Comparison of ENCODE assay signal across 8 cellular contexts in the genomic region with DNA sequence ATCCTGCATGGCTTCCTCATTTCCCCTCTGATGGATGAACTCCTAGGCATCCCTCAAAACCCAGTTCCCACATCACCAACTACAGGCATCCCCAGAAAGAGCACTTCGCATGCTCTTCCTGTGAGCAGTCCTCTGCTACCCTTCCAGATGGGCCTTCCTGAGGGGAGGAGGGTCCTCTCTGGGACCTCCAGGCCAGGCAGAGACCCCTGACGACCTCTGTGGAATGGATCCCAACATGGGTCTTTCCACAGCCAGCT. TPM values are rescaled to one million over a fixed set of nuclear protein-coding genes. Genes with fewer than 3 reads are reported as not detected.
DNase-seq lines count a peak whose midpoint lies in the region; ATAC-seq and TF ChIP-seq lines count a peak whose summit lies in the region.

No MANE protein-coding gene starts in this region.

- no peak for TF ChIP-seq EP300 in stomach (IDR thresholded peaks at IDR 0.05)

- peaks cover 34% of the 10 kb centered on the region for H3K4me1 Mint-ChIP-seq in activated CD4-positive, alpha-beta T cell treated with anti-CD3 and anti-CD28 coated beads for 36 hours
- H3K4me1 Mint-ChIP-seq in activated CD8-positive, alpha-beta T cell treated with anti-CD3 and anti-CD28 coated beads for 36 hours (ENCODE audit: low read depth) = peaks cover 29% of the 10 kb centered on the region

- H3K27ac Mint-ChIP-seq in activated CD4-positive, alpha-beta T cell treated with anti-CD3 and anti-CD28 coated beads for 36 hours = peak overlapping the region; percentile 20
- peak overlapping the region; percentile 81 for H3K27ac Mint-ChIP-seq in activated CD8-positive, alpha-beta T cell treated with anti-CD3 and anti-CD28 coated beads for 36 hours

- peaks cover 35% of the 10 kb centered on the region for H3K27me3 ChIP-seq in iPS-18a (ENCODE audit: control insufficient read depth, insufficient read depth, low read length)
- no peaks in the 10 kb centered on the region for H3K27me3 ChIP-seq in stomach

- H3K9ac ChIP-seq in iPS-18a (ENCODE audit: low read length) = no peak overlapping the region

- H3K9me3 ChIP-seq in iPS-18a (ENCODE audit: control insufficient read depth, low read depth, low read length) (no peaks in the 10 kb centered on the region), stomach (no peaks in the 10 kb centered on the region)

- H3K9me3 Mint-ChIP-seq in activated CD4-positive, alpha-beta T cell treated with anti-CD3 and anti-CD28 coated beads for 36 hours (ENCODE audit: low read depth) = no peaks in the 10 kb centered on the region
- H3K9me3 Mint-ChIP-seq in activated CD8-positive, alpha-beta T cell treated with anti-CD3 and anti-CD28 coated beads for 36 hours = no peaks in the 10 kb centered on the region

- DNase-seq in activated CD4-positive, alpha-beta T cell treated with anti-CD3 and anti-CD28 coated beads for 36 hours = no peak
- DNase-seq in activated CD4-positive, alpha-beta T cell treated with anti-CD3 and anti-CD28 coated beads for 1 hour = no peak
- DNase-seq in activated CD8-positive, alpha-beta T cell treated with anti-CD3 and anti-CD28 coated beads for 36 hours = no peak
- DNase-seq in stomach (no peak), 8988T (no peak), NCI-H146 (lab: John Stamatoyannopoulos, UW) (no peak)

- H3K36me3 Mint-ChIP-seq in activated CD4-positive, alpha-beta T cell treated with anti-CD3 and anti-CD28 coated beads for 36 hours (ENCODE audit: low read depth) = peaks cover 2% of the 10 kb centered on the region
- no peaks in the 10 kb centered on the region for H3K36me3 Mint-ChIP-seq in activated CD8-positive, alpha-beta T cell treated with anti-CD3 and anti-CD28 coated beads for 36 hours (ENCODE audit: low read depth)

- H3K4me3 Mint-ChIP-seq in activated CD4-positive, alpha-beta T cell treated with anti-CD3 and anti-CD28 coated beads for 36 hours = peak overlapping the region; percentile 83
- peak overlapping the region; percentile 89 for H3K4me3 Mint-ChIP-seq in activated CD8-positive, alpha-beta T cell treated with anti-CD3 and anti-CD28 coated beads for 36 hours

- no peak for TF ChIP-seq CTCF in activated CD8-positive, alpha-beta T cell treated with anti-CD3 and anti-CD28 coated beads for 36 hours (IDR thresholded peaks at IDR 0.05)
- no peak for TF ChIP-seq CTCF in stomach (IDR thresholded peaks at IDR 0.05)

- H3K4me1 ChIP-seq in iPS-18a (ENCODE audit: control insufficient read depth, low read depth, low read length) (peaks cover 19% of the 10 kb centered on the region), stomach (peaks cover 68 to 91% (median 85%) of the 10 kb centered on the region in 4 donors)

- no peaks in the 10 kb centered on the region for H3K27me3 Mint-ChIP-seq in activated CD4-positive, alpha-beta T cell treated with anti-CD3 and anti-CD28 coated beads for 36 hours
- no peaks in the 10 kb centered on the region for H3K27me3 Mint-ChIP-seq in activated CD8-positive, alpha-beta T cell treated with anti-CD3 and anti-CD28 coated beads for 36 hours

- ATAC-seq in activated CD4-positive, alpha-beta T cell treated with anti-CD3 and anti-CD28 coated beads for 36 hours = no peak
- no peak for ATAC-seq in activated CD8-positive, alpha-beta T cell treated with anti-CD3 and anti-CD28 coated beads for 36 hours
- no peak for ATAC-seq in HG03571 (IDR thresholded peaks at IDR 0.05; ENCODE audit: unreplicated experiment)

- CTCF ChIA-PET in activated CD4-positive, alpha-beta T cell treated with anti-CD3 and anti-CD28 coated beads for 36 hours (lab: Charles Lee) = interaction anchor here (1.8 kb wide), 1 partner anchor 25 kb away, joined by 11 read pairs; no protein-coding TSS in a partner anchor
- CTCF ChIA-PET in activated CD8-positive, alpha-beta T cell treated with anti-CD3 and anti-CD28 coated beads for 36 hours (lab: Charles Lee) = interaction anchor here (1.8 kb wide), 1 partner anchor 25 kb away, joined by 6 read pairs; no protein-coding TSS in a partner anchor

- intact Hi-C loops in activated CD4-positive, alpha-beta T cell treated with anti-CD3 and anti-CD28 coated beads for 36 hours (cut with DNase I, micrococcal nuclease) = no loop called here
- intact Hi-C loops in activated CD8-positive, alpha-beta T cell treated with anti-CD3 and anti-CD28 coated beads for 36 hours (cut with micrococcal nuclease) = no loop called here
- intact Hi-C loops in stomach (cut with DNase I; ENCODE audit: low total_unique reads) = no loop called here

- WGBS in stomach, 5 donors = 54 to 86% (median 72%) methylated on average over 2 of the region's 2 CpGs

- H3K27ac ChIP-seq in iPS-18a (ENCODE audit: low read length) = no peak overlapping the region
- peak overlapping the region in 4 of 5 donors; percentile 14 to 95 (median 88) for H3K27ac ChIP-seq in stomach

- peaks cover 11% of the 10 kb centered on the region for H3K36me3 ChIP-seq in iPS-18a (ENCODE audit: control insufficient read depth, low read depth, low read length)
- peaks cover 23 to 40% (median 39%) of the 10 kb centered on the region in 4 donors for H3K36me3 ChIP-seq in stomach

- no peak for TF ChIP-seq POLR2A in stomach (IDR thresholded peaks at IDR 0.05)

- POLR2A ChIA-PET in activated CD4-positive, alpha-beta T cell treated with anti-CD3 and anti-CD28 coated beads for 36 hours (lab: Charles Lee) = interaction anchor here (1.4 kb wide), 1 partner anchor 41 kb away, joined by 4 read pairs; no protein-coding TSS in a partner anchor
- POLR2A ChIA-PET in activated CD8-positive, alpha-beta T cell treated with anti-CD3 and anti-CD28 coated beads for 36 hours (lab: Charles Lee) = interaction anchor here (1.7 kb wide), 1 partner anchor 9 kb away, joined by 5 read pairs; no protein-coding TSS in a partner anchor

- H3K4me3 ChIP-seq in iPS-18a (ENCODE audit: low read length) = peak overlapping the region; percentile 72
- H3K4me3 ChIP-seq in stomach = peak overlapping the region; percentile 77 to 96 (median 86)

RNA-seq across cellular contexts. Expression of gene AKT1, which starts 1.9 kb away (rescaled TPM):
- 100 to 1,000 TPM; 110 to 126 TPM for total RNA-seq in activated CD4-positive, alpha-beta T cell treated with anti-CD3 and anti-CD28 coated beads for 36 hours
- total RNA-seq in activated CD8-positive, alpha-beta T cell treated with anti-CD3 and anti-CD28 coated beads for 36 hours = 100 to 1,000 TPM; 116 to 121 TPM
- 100 to 1,000 TPM in 4 of 5 donors, 10 to 100 TPM in 1; 85.2 to 292 (median 119) TPM for total RNA-seq in stomach
- 100 to 1,000 TPM; 100 to 123 (median 107) TPM for polyA plus RNA-seq in stomach

RNA-seq across cellular contexts. Expression of gene ZBTB42, which starts 7.3 kb away (rescaled TPM):
- total RNA-seq in activated CD4-positive, alpha-beta T cell treated with anti-CD3 and anti-CD28 coated beads for 36 hours = 1 to 10 TPM; 1.5 to 2.0 TPM
- total RNA-seq in activated CD8-positive, alpha-beta T cell treated with anti-CD3 and anti-CD28 coated beads for 36 hours = 1 to 10 TPM; 1.3 TPM
- 10 to 100 TPM in 3 of 5 donors, 1 to 10 TPM in 2; 4.7 to 59.7 (median 13.2) TPM for total RNA-seq in stomach
- polyA plus RNA-seq in stomach = 1 to 10 TPM; 4.6 to 7.9 (median 5.5) TPM

RNA-seq across cellular contexts. Expression of gene SIVA1, which starts 40.7 kb away (rescaled TPM):
- 10 to 100 TPM; 47.1 to 97.1 TPM for total RNA-seq in activated CD4-positive, alpha-beta T cell treated with anti-CD3 and anti-CD28 coated beads for 36 hours
- total RNA-seq in activated CD8-positive, alpha-beta T cell treated with anti-CD3 and anti-CD28 coated beads for 36 hours = 100 to 1,000 TPM; 115 to 125 TPM
- 100 to 1,000 TPM in 4 of 5 donors, 10 to 100 TPM in 1; 73.3 to 366 (median 252) TPM for total RNA-seq in stomach
- 100 to 1,000 TPM; 200 to 247 (median 213) TPM for polyA plus RNA-seq in stomach
